Comparison of ENCODE assay signal across 32 cellular contexts in genomic region chr22:45750626-45751025, GRCh38.
"Had no signal": no experiment of that assay in that cellular context is flagged by ENCODE, and none has a peak within 500 bp of the region (broad histone marks: within the 10 kb centered on the region; RNA-seq: fewer than 3 reads in every experiment).

No MANE protein-coding gene starts in this region.

- H3K4me1 ChIP-seq: adrenal gland, body of pancreas had no signal

- H3K4me3 ChIP-seq: adrenal gland, body of pancreas, coronary artery, dorsolateral prefrontal cortex, esophagus muscularis mucosa, gastroesophageal sphincter, heart right ventricle had no signal

- H3K9me3 ChIP-seq: adrenal gland, body of pancreas, esophagus muscularis mucosa, gastroesophageal sphincter, heart right ventricle had no signal

- H3K27ac ChIP-seq: adrenal gland, body of pancreas, coronary artery, dorsolateral prefrontal cortex, esophagus muscularis mucosa, gastroesophageal sphincter, heart right ventricle, WERI-Rb-1 had no signal

- H3K36me3 ChIP-seq: adrenal gland had no signal

- DNase-seq: activated B cell treated with CpG ODN at 0.5 μM for 24 hours; activated CD4-positive, alpha-beta T cell treated with anti-CD3 and anti-CD28 coated beads for 48 hours; activated CD4-positive, alpha-beta T cell treated with anti-CD3 and anti-CD28 coated beads, Interleukin-2, amount 50 U/mL, for 1 hour; activated CD4-positive, alpha-beta T cell treated with anti-CD3 and anti-CD28 coated beads, Interleukin-2, amount 50 U/mL, for 48 hours; activated CD8-positive, alpha-beta memory T cell treated with anti-CD3 and anti-CD28 coated beads for 24 hours; activated CD8-positive, alpha-beta T cell treated with anti-CD3 and anti-CD28 coated beads for 36 hours; activated effector memory CD4-positive, alpha-beta T cell treated with Interleukin-2 at 50 U/mL for 16 hours; activated naive CD4-positive, alpha-beta T cell treated with anti-CD3 and anti-CD28 coated beads for 36 hours; activated naive CD8-positive, alpha-beta T cell treated with anti-CD3 and anti-CD28 coated beads for 36 hours; activated naive CD8-positive, alpha-beta T cell treated with anti-CD3 and anti-CD28 coated beads, Interleukin-2, amount 50 U/mL, for 24 hours; activated T-cell treated with anti-CD3 and anti-CD28 coated beads, Interleukin-2, amount 50 U/mL, for 4 hours; adrenal gland; amygdala; aorta; body of pancreas; caudate nucleus; cerebellar nuclear complex; dorsolateral prefrontal cortex; effector memory CD4-positive, alpha-beta T cell; endodermal cell; erythroblast; foreskin melanocyte; heart right ventricle; T-helper 1 cell; T-helper 17 cell; T1000; WERI-Rb-1 had no signal

- ATAC-seq: activated CD4-positive, CD25-positive, alpha-beta regulatory T cell treated with anti-CD3 and anti-CD28 coated beads, Interleukin-2, amount 50 U/mL, for 24 hours; activated CD8-positive, alpha-beta T cell treated with anti-CD3 and anti-CD28 coated beads for 36 hours; activated naive CD8-positive, alpha-beta T cell treated with anti-CD3 and anti-CD28 coated beads, Interleukin-2, amount 50 U/mL, for 24 hours; activated T-cell treated with anti-CD3 and anti-CD28 coated beads, Interleukin-2, amount 50 U/mL, for 4 hours; activated T-helper 17 cell treated with anti-CD3 and anti-CD28 coated beads, Interleukin-2, amount 50 U/mL, for 72 hours; body of pancreas; gastroesophageal sphincter; heart right ventricle; T-helper 17 cell had no signal
